In genomic region chr1:201933840-201934430, GRCh38 we compare ENCODE assay signal across 1 cellular context.
TF ChIP-seq lines count a peak whose summit lies in the region.

No MANE protein-coding gene starts in this region.

TF ChIP-seq in K562, 482 proteins besides CTCF, POLR2A, EP300 and RAD21:
- TF ChIP-seq, protein P1, sequence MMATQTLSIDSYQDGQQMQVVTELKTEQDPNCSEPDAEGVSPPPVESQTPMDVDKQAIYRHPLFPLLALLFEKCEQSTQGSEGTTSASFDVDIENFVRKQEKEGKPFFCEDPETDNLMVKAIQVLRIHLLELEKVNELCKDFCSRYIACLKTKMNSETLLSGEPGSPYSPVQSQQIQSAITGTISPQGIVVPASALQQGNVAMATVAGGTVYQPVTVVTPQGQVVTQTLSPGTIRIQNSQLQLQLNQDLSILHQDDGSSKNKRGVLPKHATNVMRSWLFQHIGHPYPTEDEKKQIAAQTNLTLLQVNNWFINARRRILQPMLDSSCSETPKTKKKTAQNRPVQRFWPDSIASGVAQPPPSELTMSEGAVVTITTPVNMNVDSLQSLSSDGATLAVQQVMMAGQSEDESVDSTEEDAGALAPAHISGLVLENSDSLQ (IDR thresholded peaks at IDR 0.05), result peak; percentile 74
- no peak for TF ChIP-seq NCOA1 (IDR thresholded peaks at IDR 0.05; ENCODE audit: low read depth)
- peak; percentile 52; the same call in 1 of the 2 replicates for TF ChIP-seq ETV1 (tag; conservative IDR thresholded peaks at IDR 0.05; ENCODE audit: low read depth)
